1 cellular context compared by ENCODE assay signal in the genomic region with DNA sequence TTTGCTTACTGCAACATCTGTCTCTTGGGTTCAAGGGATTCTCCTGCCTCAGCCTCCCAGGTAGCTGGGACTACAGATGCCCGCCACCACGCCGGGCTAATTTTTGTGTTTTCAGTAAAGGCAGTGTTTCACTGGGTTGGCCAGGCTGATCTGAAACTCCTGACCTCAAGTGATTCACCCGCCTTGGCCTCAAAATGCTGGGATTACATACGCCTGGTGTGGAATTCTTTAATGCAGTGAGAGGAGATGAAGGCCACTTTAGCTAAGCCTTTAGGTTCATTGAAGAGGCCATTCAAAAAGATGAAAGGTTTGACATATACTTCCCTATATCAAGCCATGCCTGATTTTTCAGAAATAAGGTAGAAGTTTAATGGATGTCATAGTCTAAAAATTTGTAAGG.
TF ChIP-seq lines count a peak whose summit lies in the region.

No MANE protein-coding gene starts in this region.

TF ChIP-seq in HCT116, 20 proteins besides CTCF, POLR2A, EP300 and RAD21 (continued from another document):
- TF ChIP-seq, protein P1, sequence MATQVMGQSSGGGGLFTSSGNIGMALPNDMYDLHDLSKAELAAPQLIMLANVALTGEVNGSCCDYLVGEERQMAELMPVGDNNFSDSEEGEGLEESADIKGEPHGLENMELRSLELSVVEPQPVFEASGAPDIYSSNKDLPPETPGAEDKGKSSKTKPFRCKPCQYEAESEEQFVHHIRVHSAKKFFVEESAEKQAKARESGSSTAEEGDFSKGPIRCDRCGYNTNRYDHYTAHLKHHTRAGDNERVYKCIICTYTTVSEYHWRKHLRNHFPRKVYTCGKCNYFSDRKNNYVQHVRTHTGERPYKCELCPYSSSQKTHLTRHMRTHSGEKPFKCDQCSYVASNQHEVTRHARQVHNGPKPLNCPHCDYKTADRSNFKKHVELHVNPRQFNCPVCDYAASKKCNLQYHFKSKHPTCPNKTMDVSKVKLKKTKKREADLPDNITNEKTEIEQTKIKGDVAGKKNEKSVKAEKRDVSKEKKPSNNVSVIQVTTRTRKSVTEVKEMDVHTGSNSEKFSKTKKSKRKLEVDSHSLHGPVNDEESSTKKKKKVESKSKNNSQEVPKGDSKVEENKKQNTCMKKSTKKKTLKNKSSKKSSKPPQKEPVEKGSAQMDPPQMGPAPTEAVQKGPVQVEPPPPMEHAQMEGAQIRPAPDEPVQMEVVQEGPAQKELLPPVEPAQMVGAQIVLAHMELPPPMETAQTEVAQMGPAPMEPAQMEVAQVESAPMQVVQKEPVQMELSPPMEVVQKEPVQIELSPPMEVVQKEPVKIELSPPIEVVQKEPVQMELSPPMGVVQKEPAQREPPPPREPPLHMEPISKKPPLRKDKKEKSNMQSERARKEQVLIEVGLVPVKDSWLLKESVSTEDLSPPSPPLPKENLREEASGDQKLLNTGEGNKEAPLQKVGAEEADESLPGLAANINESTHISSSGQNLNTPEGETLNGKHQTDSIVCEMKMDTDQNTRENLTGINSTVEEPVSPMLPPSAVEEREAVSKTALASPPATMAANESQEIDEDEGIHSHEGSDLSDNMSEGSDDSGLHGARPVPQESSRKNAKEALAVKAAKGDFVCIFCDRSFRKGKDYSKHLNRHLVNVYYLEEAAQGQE (IDR thresholded peaks at IDR 0.05; ENCODE audit: low read depth) = no peak
- TF ChIP-seq SRF (IDR thresholded peaks at IDR 0.05; ENCODE audit: low read depth) (no peak), ZNF274 (IDR thresholded peaks at IDR 0.05; ENCODE audit: low read depth, low read length) (no peak), POLR2AphosphoS5 (IDR thresholded peaks at IDR 0.05; ENCODE audit: low read depth, low read length) (no peak), EZH2phosphoT487 (IDR thresholded peaks at IDR 0.05; ENCODE audit: borderline replicate concordance) (no peak), JUND (IDR thresholded peaks at IDR 0.05) (peak; percentile 18; the same call in 1 of the 2 replicates), ZFX (IDR thresholded peaks at IDR 0.05) (no peak), SP1 (IDR thresholded peaks at IDR 0.05; ENCODE audit: low read depth) (no peak), EZH2 (IDR thresholded peaks at IDR 0.05) (no peak)
- TF ChIP-seq, protein P2, sequence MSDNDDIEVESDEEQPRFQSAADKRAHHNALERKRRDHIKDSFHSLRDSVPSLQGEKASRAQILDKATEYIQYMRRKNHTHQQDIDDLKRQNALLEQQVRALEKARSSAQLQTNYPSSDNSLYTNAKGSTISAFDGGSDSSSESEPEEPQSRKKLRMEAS (IDR thresholded peaks at IDR 0.05) = no peak
- TF ChIP-seq, protein P3, sequence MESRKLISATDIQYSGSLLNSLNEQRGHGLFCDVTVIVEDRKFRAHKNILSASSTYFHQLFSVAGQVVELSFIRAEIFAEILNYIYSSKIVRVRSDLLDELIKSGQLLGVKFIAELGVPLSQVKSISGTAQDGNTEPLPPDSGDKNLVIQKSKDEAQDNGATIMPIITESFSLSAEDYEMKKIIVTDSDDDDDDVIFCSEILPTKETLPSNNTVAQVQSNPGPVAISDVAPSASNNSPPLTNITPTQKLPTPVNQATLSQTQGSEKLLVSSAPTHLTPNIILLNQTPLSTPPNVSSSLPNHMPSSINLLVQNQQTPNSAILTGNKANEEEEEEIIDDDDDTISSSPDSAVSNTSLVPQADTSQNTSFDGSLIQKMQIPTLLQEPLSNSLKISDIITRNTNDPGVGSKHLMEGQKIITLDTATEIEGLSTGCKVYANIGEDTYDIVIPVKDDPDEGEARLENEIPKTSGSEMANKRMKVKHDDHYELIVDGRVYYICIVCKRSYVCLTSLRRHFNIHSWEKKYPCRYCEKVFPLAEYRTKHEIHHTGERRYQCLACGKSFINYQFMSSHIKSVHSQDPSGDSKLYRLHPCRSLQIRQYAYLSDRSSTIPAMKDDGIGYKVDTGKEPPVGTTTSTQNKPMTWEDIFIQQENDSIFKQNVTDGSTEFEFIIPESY (IDR thresholded peaks at IDR 0.05; ENCODE audit: extremely low read depth, insufficient replicate concordance, low read length) = no peak
TF ChIP-seq in HCT116: peak in this region for 2.
